In the genomic region with DNA sequence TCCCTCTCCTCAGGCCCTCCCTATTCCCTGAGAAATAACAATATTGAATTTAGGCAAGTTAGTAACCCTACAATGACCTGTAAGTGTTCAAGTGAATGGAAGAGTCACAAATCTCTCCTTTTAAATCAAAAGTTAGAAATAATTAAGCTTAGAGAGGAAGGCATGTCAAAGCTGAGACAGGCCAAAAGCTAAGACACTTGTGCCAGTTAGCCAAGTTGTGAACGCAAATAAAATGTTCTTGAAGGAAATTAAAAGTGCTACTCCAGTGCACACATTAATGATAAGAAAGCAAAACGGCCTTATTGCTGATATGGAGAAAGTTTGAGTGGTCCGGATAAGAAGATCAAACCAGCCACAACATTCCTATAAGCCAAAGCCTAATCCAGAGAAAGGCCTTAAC, we compare ENCODE assay signal across 27 cellular contexts.
A peak's percentile ranks its signal among the peaks of the same experiment; 100 is the strongest.
DNase-seq lines count a peak whose midpoint lies in the region; ATAC-seq, FAIRE-seq and TF ChIP-seq lines count a peak whose summit lies in the region.
"Had no signal": no experiment of that assay in that cellular context is flagged by ENCODE, and none has a peak within 500 bp of the region (broad histone marks: within the 10 kb centered on the region; RNA-seq: fewer than 3 reads in every experiment).

No MANE protein-coding gene starts in this region.

- no peak for ATAC-seq in WTC11
- ATAC-seq in lung (ENCODE audit: insufficient read depth, low FRiP score), result peak; percentile 35
- ATAC-seq in right lobe of liver, result no peak
- ATAC-seq: CD8-positive, alpha-beta T cell; GM12878 had no signal

- H4K91ac ChIP-seq in H1 (replicated peaks; ENCODE audit: insufficient read length, low read length), result no peak overlapping the region

- H3K23me2 ChIP-seq in H1 (ENCODE audit: low read depth, low read length), result no peaks in the 10 kb centered on the region

- no peak overlapping the region for H2BK5ac ChIP-seq in H1 (ENCODE audit: low read depth, low read length)

- H3K36me3 ChIP-seq in H1 (ENCODE audit: control insufficient read depth in 2 of 4, insufficient read depth in 4 of 4, low read length in 3 of 4) (no peaks in the 10 kb centered on the region), lung (ENCODE audit: control insufficient read depth in 2 of 2, insufficient read depth in 2 of 2, low read length in 2 of 2) (no peaks in the 10 kb centered on the region), right lobe of liver (no peaks in the 10 kb centered on the region)
- H3K36me3 ChIP-seq: BLaER1 treated with 17β-estradiol and CSF1 and Interleukin-3, amounts not matched to agents 10 nM and 100 nM had no signal

- no peaks in the 10 kb centered on the region for H3K27me3 Mint-ChIP-seq in WTC11 (ENCODE audit: low read depth)
- H3K27me3 Mint-ChIP-seq: B cell; CD4-positive, alpha-beta T cell had no signal

- no peak overlapping the region for H3K14ac ChIP-seq in H1 (ENCODE audit: insufficient read length)

- peak overlapping the region; percentile 32; the same call in 1 of the 2 replicates for H2BK12ac ChIP-seq in H1 (ENCODE audit: low read depth, low read length)

- 0 out of 2 replicates have a peak overlapping the region, but pooled peaks have one; percentile 7 for H3K18ac ChIP-seq in H1 (ENCODE audit: extremely low read depth, low read length)

- H4K20me1 ChIP-seq in H1 (replicated peaks in 1 of 2; ENCODE audit: control insufficient read depth in 1 of 2, insufficient read depth in 2 of 2, low read length in 2 of 2), result no peaks in the 10 kb centered on the region
- H4K20me1 ChIP-seq: BLaER1 treated with 17β-estradiol and CSF1 and Interleukin-3, amounts not matched to agents 10 nM and 100 nM had no signal

- no peak overlapping the region for H3K23ac ChIP-seq in H1 (ENCODE audit: insufficient read length)

- H3K4me1 ChIP-seq in H1 (replicated peaks in 1 of 4; ENCODE audit: control insufficient read depth in 3 of 4, insufficient read depth in 4 of 4, low read length in 3 of 4) (peaks cover 4 to 29% (median 14%) of the 10 kb centered on the region in 4 experiments; a peak in 5 of 7 replicates), lung (ENCODE audit: control insufficient read depth in 2 of 2, insufficient read depth in 2 of 2, low read length in 2 of 2) (peaks cover 0 to 2% of the 10 kb centered on the region in 2 donors), right lobe of liver (peaks cover 0 to 13% (median 4%) of the 10 kb centered on the region in 4 donors)

- no peaks in the 10 kb centered on the region for H3K79me1 ChIP-seq in H1 (ENCODE audit: low read depth, low read length)

- TF ChIP-seq CTCF in WTC11 (IDR thresholded peaks at IDR 0.05) (no peak), H1 (IDR thresholded peaks at IDR 0.05; ENCODE audit: control extremely low read depth in 1 of 3, insufficient read depth in 1 of 3, low read depth in 1 of 3, low read length in 3 of 3) (no peak), lung (IDR thresholded peaks at IDR 0.05; ENCODE audit: control extremely low read depth, extremely low read depth) (no peak), right lobe of liver (IDR thresholded peaks at IDR 0.05) (no peak)

- no peak overlapping the region for H2BK15ac ChIP-seq in H1 (ENCODE audit: low read length)

- no peak overlapping the region for H4K5ac ChIP-seq in H1 (ENCODE audit: insufficient read length, low read depth, low read length)

- TF ChIP-seq RAD21 in H1 (IDR thresholded peaks at IDR 0.05 in 1 of 2, conservative IDR thresholded peaks at IDR 0.05 in 1 of 2; ENCODE audit: low read depth in 2 of 2, low read length in 2 of 2), result no peak

- no peak overlapping the region for H3K56ac ChIP-seq in H1 (replicated peaks; ENCODE audit: insufficient read length, low read depth, low read length)

- no peak overlapping the region for H3K4me3 ChIP-seq in H1 (ENCODE audit: extremely low read depth in 1 of 4, insufficient read depth in 2 of 4, low read depth in 3 of 4, low read length in 4 of 4)
- H3K4me3 ChIP-seq in lung, result no peak overlapping the region
- no peak overlapping the region for H3K4me3 ChIP-seq in right lobe of liver
- H3K4me3 ChIP-seq: BLaER1 treated with 17β-estradiol and CSF1 and Interleukin-3, amounts not matched to agents 10 nM and 100 nM; GM12878 had no signal

- no peak overlapping the region for H2BK120ac ChIP-seq in H1 (replicated peaks; ENCODE audit: low read depth, low read length)

- POLR2A ChIA-PET in WTC11 (lab: Charles Lee) (no interaction called here), H1 (lab: Charles Lee; ENCODE audit: partially characterized antibody) (interaction anchor here (1.1 kb wide), 1 partner anchor 10 kb away, joined by 3 read pairs; no protein-coding TSS in a partner anchor)

- H3K79me2 ChIP-seq in H1 (ENCODE audit: control insufficient read depth in 1 of 2, insufficient read depth in 2 of 2, low read length in 2 of 2), result no peaks in the 10 kb centered on the region

- CTCF ChIA-PET in WTC11 (lab: Charles Lee), result no interaction called here
- CTCF ChIA-PET in H1 (lab: Charles Lee; ENCODE audit: partially characterized antibody), result interaction anchor here (1.2 kb wide), 1 partner anchor 66 kb away, joined by 3 read pairs; no protein-coding TSS in a partner anchor

- peaks cover 6% of the 10 kb centered on the region; the same call in 1 of the 2 replicates for H3K9me3 Mint-ChIP-seq in WTC11
- H3K9me3 Mint-ChIP-seq: CD4-positive, alpha-beta T cell; CD8-positive, alpha-beta T cell had no signal

- peak overlapping the region; percentile 83; the same call in 1 of the 2 replicates for H2BK20ac ChIP-seq in H1 (ENCODE audit: low read length)

- TF ChIP-seq EP300 in H1 (IDR thresholded peaks at IDR 0.05; ENCODE audit: borderline replicate concordance in 1 of 2, low read depth in 2 of 2, low read length in 2 of 2), result no peak

- peak overlapping the region; percentile 37; the same call in 1 of the 2 replicates for H3K27ac Mint-ChIP-seq in WTC11
- H3K27ac Mint-ChIP-seq: B cell; CD4-positive, alpha-beta T cell; CD8-positive, alpha-beta T cell had no signal

- H3K36me3 Mint-ChIP-seq in WTC11, result peaks cover 6% of the 10 kb centered on the region; the same call in 1 of the 2 replicates
- H3K36me3 Mint-ChIP-seq: CD8-positive, alpha-beta T cell had no signal

- no peak overlapping the region for H4K8ac ChIP-seq in H1 (ENCODE audit: extremely low read depth, insufficient read depth, low read length)

- no peaks in the 10 kb centered on the region for H3K27me3 ChIP-seq in H1 (replicated peaks in 1 of 4; ENCODE audit: control insufficient read depth in 3 of 4, extremely low read depth in 1 of 4, insufficient read depth in 3 of 4, low read length in 3 of 4)
- H3K27me3 ChIP-seq in lung (ENCODE audit: control insufficient read depth, insufficient read depth), result no peaks in the 10 kb centered on the region
- H3K27me3 ChIP-seq in right lobe of liver, result no peaks in the 10 kb centered on the region
- H3K27me3 ChIP-seq: BLaER1 treated with 17β-estradiol and CSF1 and Interleukin-3, amounts not matched to agents 10 nM and 100 nM had no signal

- H2AK5ac ChIP-seq in H1 (ENCODE audit: low read depth, low read length), result 0 out of 2 replicates have a peak overlapping the region, but pooled peaks have one; percentile 53

- FAIRE-seq in H1 (lab: Jason Lieb, UNC), result no peak
- FAIRE-seq: A204.1, GM12878, GM12892, GM18507 had no signal

- no peak overlapping the region for H2AFZ ChIP-seq in H1 (ENCODE audit: low read length)

- no peak overlapping the region for H3K4me3 Mint-ChIP-seq in WTC11
- H3K4me3 Mint-ChIP-seq: B cell; CD4-positive, alpha-beta T cell; CD8-positive, alpha-beta T cell had no signal

- H3K27ac ChIP-seq in H1 (ENCODE audit: low read depth, low read length) (no peak overlapping the region), lung (ENCODE audit: low read depth in 1 of 2, low read length in 1 of 2) (no peak overlapping the region), right lobe of liver (no peak overlapping the region)
- H3K27ac ChIP-seq: BLaER1 treated with 17β-estradiol and CSF1 and Interleukin-3, amounts not matched to agents 10 nM and 100 nM; C4-2B had no signal

- no peak overlapping the region for H3K9ac ChIP-seq in H1 (replicated peaks in 1 of 4; ENCODE audit: extremely low read depth in 1 of 4, low read depth in 3 of 4, low read length in 3 of 4)
- H3K9ac ChIP-seq: BLaER1 treated with 17β-estradiol and CSF1 and Interleukin-3, amounts not matched to agents 10 nM and 100 nM had no signal

- TF ChIP-seq POLR2A in H1 (IDR thresholded peaks at IDR 0.05; ENCODE audit: control extremely low read depth in 1 of 2, low read depth in 2 of 2, low read length in 2 of 2) (no peak), right lobe of liver (IDR thresholded peaks at IDR 0.05) (no peak)

- H3K4me1 Mint-ChIP-seq in WTC11, result peaks cover 42% of the 10 kb centered on the region
- H3K4me1 Mint-ChIP-seq: B cell had no signal

- DNase-seq in WTC11 (ENCODE audit: low spot score) (no peak), H1 (ENCODE audit: low read depth in 1 of 2, low spot score in 2 of 2) (no peak), lung (ENCODE audit: low spot score) (no peak), right lobe of liver (no peak), AG08395 (ENCODE audit: low spot score) (no peak)
- DNase-seq in activated effector memory CD4-positive, alpha-beta T cell treated with Interleukin-2 at 50 U/mL for 16 hours, result no peak
- DNase-seq: 8988T; ACHN; AML-193; Caco-2; Calu3; CD4-positive, alpha-beta T cell; CD8-positive, alpha-beta T cell; DMS 273 treated with DMSO at 0.1 percent for 48 hours; DMS153; DMS53; DMS79; DND-41; EL; GDM1 had no signal

- 88% methylated on average over 3 of the region's 3 CpGs; no CpG with 5 or more reads in 1 of the 2 experiments for WGBS in H1 (ENCODE audit: extremely low coverage in 1 of 2, insufficient coverage in 1 of 2, insufficient read length in 1 of 2, insufficient replicate concordance in 2 of 2, low coverage in 1 of 2, low lambda C conversion rate in 2 of 2, missing lambda C conversion rate in 1 of 2), 2 experiments
- 72 to 91% methylated on average over 3 of the region's 3 CpGs for WGBS in lung, 2 donors
- 92% methylated on average over 3 of the region's 3 CpGs for WGBS in right lobe of liver (ENCODE audit: insufficient coverage, low coverage, low lambda C conversion rate, missing lambda C conversion rate)

- H3K4ac ChIP-seq in H1 (replicated peaks; ENCODE audit: insufficient read length, low read depth, low read length), result no peak overlapping the region

- H3K9me3 ChIP-seq in H1 (ENCODE audit: insufficient read depth in 2 of 2, low read depth in 1 of 2, low read length in 1 of 2) (no peaks in the 10 kb centered on the region), lung (ENCODE audit: control insufficient read depth in 2 of 2, insufficient read depth in 1 of 2, low read length in 1 of 2) (no peaks in the 10 kb centered on the region), right lobe of liver (no peaks in the 10 kb centered on the region)
- H3K9me3 ChIP-seq: BLaER1 treated with 17β-estradiol and CSF1 and Interleukin-3, amounts not matched to agents 10 nM and 100 nM; Caco-2 had no signal

- no peak overlapping the region for H3K4me2 ChIP-seq in H1 (ENCODE audit: insufficient read depth in 1 of 2, low read depth in 2 of 2, low read length in 2 of 2)
- H3K4me2 ChIP-seq: BLaER1 treated with 17β-estradiol and CSF1 and Interleukin-3, amounts not matched to agents 10 nM and 100 nM had no signal

- intact Hi-C loops in right lobe of liver (cut with DNase I), result no loop called here

TF ChIP-seq in H1, 55 proteins besides CTCF, POLR2A, EP300 and RAD21 (continues in another document):
- TF ChIP-seq JUN (IDR thresholded peaks at IDR 0.05; ENCODE audit: low read depth, low read length), result no peak
